ENCODE assay signal across 26 cellular contexts in genomic region chr2:239657992-239658391, GRCh38.
"Had no signal": no experiment of that assay in that cellular context is flagged by ENCODE, and none has a peak within 500 bp of the region (broad histone marks: within the 10 kb centered on the region; RNA-seq: fewer than 3 reads in every experiment).

No MANE protein-coding gene starts in this region.

- H3K36me3 Mint-ChIP-seq: memory B cell; natural killer cell treated with Interleukin-12 subunit alpha and Interleukin-12 subunit beta and Interleukin-15 and Interleukin-18, amount 100 ng/mL, for 72 hours; neural progenitor cell; stimulated activated memory B cell treated with anti-CD40 and anti-IgM and Interleukin-4, amounts not matched to agents 10 μg/mL and 1 μg/mL and 100 μg/mL, for 72 hours had no signal

- H3K4me3 ChIP-seq: dorsolateral prefrontal cortex, gastrocnemius medialis, heart right ventricle, left lung, lower lobe of right lung, neural progenitor cell, pancreas, psoas muscle, right lobe of liver, spleen, upper lobe of left lung, vagina had no signal

- H3K9ac ChIP-seq: neural progenitor cell had no signal

- H3K4me3 Mint-ChIP-seq: memory B cell; natural killer cell treated with Interleukin-12 subunit alpha and Interleukin-12 subunit beta and Interleukin-15 and Interleukin-18, amount 100 ng/mL, for 72 hours; neural progenitor cell; stimulated activated memory B cell treated with anti-CD40 and anti-IgM and Interleukin-4, amounts not matched to agents 10 μg/mL and 1 μg/mL and 100 μg/mL, for 72 hours; stimulated activated naive CD8-positive, alpha-beta T cell treated with anti-CD3 and anti-CD28 coated beads, Interleukin-15, Interleukin-2, amounts not matched to agents 100 ng/mL and 50 ng/mL, for 24 hours had no signal

- H3K36me3 ChIP-seq: gastrocnemius medialis, heart right ventricle, left lung, lower lobe of right lung, neural progenitor cell, pancreas, right lobe of liver, spleen, upper lobe of left lung, vagina had no signal

- H3K4me2 ChIP-seq: neural progenitor cell had no signal

- H3K27ac Mint-ChIP-seq: memory B cell; natural killer cell treated with Interleukin-12 subunit alpha and Interleukin-12 subunit beta and Interleukin-15 and Interleukin-18, amount 100 ng/mL, for 72 hours; neural progenitor cell; stimulated activated memory B cell treated with anti-CD40 and anti-IgM and Interleukin-4, amounts not matched to agents 10 μg/mL and 1 μg/mL and 100 μg/mL, for 72 hours; stimulated activated naive CD8-positive, alpha-beta T cell treated with anti-CD3 and anti-CD28 coated beads, Interleukin-15, Interleukin-2, amounts not matched to agents 100 ng/mL and 50 ng/mL, for 24 hours had no signal

- H3K9me3 ChIP-seq: gastrocnemius medialis, heart right ventricle, left lung, lower lobe of right lung, pancreas, psoas muscle, right lobe of liver, spleen, upper lobe of left lung, vagina had no signal

- H2AFZ ChIP-seq: neural progenitor cell had no signal

- H3K9me3 Mint-ChIP-seq: natural killer cell treated with Interleukin-12 subunit alpha and Interleukin-12 subunit beta and Interleukin-15 and Interleukin-18, amount 100 ng/mL, for 72 hours; neural progenitor cell; stimulated activated naive CD8-positive, alpha-beta T cell treated with anti-CD3 and anti-CD28 coated beads, Interleukin-15, Interleukin-2, amounts not matched to agents 100 ng/mL and 50 ng/mL, for 24 hours had no signal

- DNase-seq: cortex of kidney; dorsolateral prefrontal cortex; effector memory CD4-positive, alpha-beta T cell; gastrocnemius medialis; heart right ventricle; hypothalamus; left lung; lower lobe of right lung; midbrain; nucleus accumbens; pancreas; psoas muscle; retina; right lobe of liver; spleen; stimulated activated CD4-positive, alpha-beta T cell treated with anti-CD3 and anti-CD28 coated beads, Interleukin-15, amount 100 ng/mL, for 24 hours; stimulated activated CD4-positive, alpha-beta T cell treated with anti-CD3 and anti-CD28 coated beads, Interleukin-1b, Interleukin-23, amount 100 ng/mL, for 48 hours; stimulated activated CD4-positive, alpha-beta T cell treated with anti-CD3 and anti-CD28 coated beads, Interleukin-4, amount 100 ng/mL, for 24 hours; upper lobe of left lung had no signal

- ATAC-seq: esophagus mucosa; gastrocnemius medialis; heart right ventricle; left lung; lower lobe of right lung; natural killer cell treated with Interleukin-12 subunit alpha and Interleukin-12 subunit beta and Interleukin-15 and Interleukin-18, amount 100 ng/mL, for 72 hours; pancreas; psoas muscle; right lobe of liver; stimulated activated memory B cell treated with anti-CD40 and anti-IgM and Interleukin-4, amounts not matched to agents 10 μg/mL and 1 μg/mL and 100 μg/mL, for 72 hours had no signal

- H3K4me1 Mint-ChIP-seq: memory B cell; stimulated activated memory B cell treated with anti-CD40 and anti-IgM and Interleukin-4, amounts not matched to agents 10 μg/mL and 1 μg/mL and 100 μg/mL, for 72 hours had no signal

- H3K4me1 ChIP-seq: gastrocnemius medialis, neural progenitor cell, pancreas, psoas muscle, right lobe of liver had no signal

- H3K27me3 ChIP-seq: neural progenitor cell, pancreas, right lobe of liver, vagina had no signal

- H3K27ac ChIP-seq: dorsolateral prefrontal cortex, gastrocnemius medialis, heart right ventricle, left lung, lower lobe of right lung, neural progenitor cell, pancreas, psoas muscle, right lobe of liver, spleen, upper lobe of left lung, vagina had no signal
